Comparison of ENCODE assay signal across 8 cellular contexts in the genomic region with DNA sequence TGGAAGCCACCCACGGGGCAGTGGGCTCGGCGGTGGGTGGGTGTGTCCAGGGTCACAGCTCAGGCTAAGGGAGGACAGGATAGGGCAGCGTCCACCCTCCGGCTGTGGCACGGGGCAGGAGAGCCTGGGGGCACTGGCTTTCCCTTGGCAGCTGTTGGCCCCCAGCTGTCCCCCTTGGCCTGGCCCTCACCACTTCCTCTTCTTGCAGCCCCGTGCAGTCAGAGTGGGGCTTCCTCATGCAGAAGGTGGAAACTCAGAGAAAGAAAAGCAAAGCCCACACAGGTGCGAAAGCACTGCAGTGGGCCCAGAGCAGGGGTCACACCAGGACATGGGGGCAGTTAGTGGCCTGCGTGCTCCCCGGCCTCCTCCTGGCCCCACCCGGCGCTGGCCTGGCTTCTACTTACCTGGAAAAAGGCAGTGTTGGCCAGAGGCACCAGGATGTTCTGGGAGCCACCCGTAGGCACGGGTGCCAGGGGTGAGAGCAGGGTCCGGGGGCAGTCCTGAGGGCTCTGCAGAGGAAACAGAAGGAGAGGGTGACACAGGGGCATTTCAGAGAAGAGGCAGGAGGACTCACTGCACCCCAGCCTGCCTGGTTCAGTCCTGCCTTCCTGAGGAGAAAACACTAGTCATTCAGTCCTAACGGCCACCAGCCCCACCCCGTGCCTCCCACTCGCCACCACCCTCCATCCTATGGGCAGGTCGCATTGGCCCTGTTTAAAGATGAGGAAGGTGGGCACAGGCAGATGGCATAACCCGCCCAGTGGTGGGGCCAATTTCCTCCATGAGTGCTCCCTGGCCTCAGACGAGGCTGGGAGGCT. TPM values are rescaled to one million over a fixed set of nuclear protein-coding genes. Genes with fewer than 3 reads are reported as not detected.
DNase-seq lines count a peak whose midpoint lies in the region; ATAC-seq and TF ChIP-seq lines count a peak whose summit lies in the region.

No MANE protein-coding gene starts in this region.

- H3K36me3 Mint-ChIP-seq in CD14-positive monocyte, result peaks cover 45 to 66% of the 10 kb centered on the region in 2 donors

- CTCF ChIA-PET in RWPE1 (lab: Yijun Ruan, JAX), result no interaction called here

- peak overlapping the region; percentile 63 to 91 (median 77) for H3K27ac Mint-ChIP-seq in CD14-positive monocyte

- peak overlapping the region; percentile 16 to 69 for H3K4me3 Mint-ChIP-seq in CD14-positive monocyte

- peak; percentile 50 for ATAC-seq in GM19467 (IDR thresholded peaks at IDR 0.05; ENCODE audit: unreplicated experiment)
- ATAC-seq in HG02938 (IDR thresholded peaks at IDR 0.05; ENCODE audit: unreplicated experiment), result no peak

- H3K4me1 ChIP-seq in left ventricle myocardium inferior, result peaks cover 45% of the 10 kb centered on the region

- peaks cover 47% of the 10 kb centered on the region for H3K4me1 Mint-ChIP-seq in CD14-positive monocyte

- DNase-seq in CD14-positive monocyte (ENCODE audit: low spot score) (peak; percentile 78), NOMO-1 (lab: John Stamatoyannopoulos, UW; ENCODE audit: unreplicated experiment in 2 of 2) (peak; percentile 88), left ventricle myocardium inferior (no peak), RWPE1 (ENCODE audit: low spot score) (no peak), AG20443 (ENCODE audit: low spot score) (no peak)
- DNase-seq in stimulated activated CD4-positive, alpha-beta T cell treated with anti-CD3 and anti-CD28 coated beads, Interleukin-4, amount 100 ng/mL, for 1 hour, result no peak

- H3K4me3 ChIP-seq in left ventricle myocardium inferior, result no peak overlapping the region

- H3K27ac ChIP-seq in left ventricle myocardium inferior (replicated peaks) (peak overlapping the region; percentile 73), RWPE1 (no peak overlapping the region)

- TF ChIP-seq CTCF in CD14-positive monocyte (IDR thresholded peaks at IDR 0.05), result no peak
- TF ChIP-seq CTCF in left ventricle myocardium inferior (IDR thresholded peaks at IDR 0.05; ENCODE audit: borderline replicate concordance), result no peak
- no peak for TF ChIP-seq CTCF in RWPE1 (conservative IDR thresholded peaks at IDR 0.05; ENCODE audit: low read depth)

- POLR2A ChIA-PET in RWPE1 (lab: Yijun Ruan, JAX; ENCODE audit: low non-redundant PET), result no interaction called here

- peaks cover 78% of the 10 kb centered on the region for H3K36me3 ChIP-seq in left ventricle myocardium inferior

- no peaks in the 10 kb centered on the region for H3K9me3 Mint-ChIP-seq in CD14-positive monocyte

- no peaks in the 10 kb centered on the region for H3K9me3 ChIP-seq in left ventricle myocardium inferior (replicated peaks)

- intact Hi-C loops in CD14-positive monocyte (cut with micrococcal nuclease) (loop anchor here (2.0 to 5.0 kb wide), 2 partner anchors 21 to 39 kb away; no protein-coding TSS in a partner anchor), left ventricle myocardium inferior (cut with micrococcal nuclease) (no loop called here)

- no peaks in the 10 kb centered on the region for H3K27me3 ChIP-seq in left ventricle myocardium inferior (ENCODE audit: low read depth)

- peaks cover 0 to under 1% (median 0%) of the 10 kb centered on the region in 3 donors for H3K27me3 Mint-ChIP-seq in CD14-positive monocyte (ENCODE audit: low read depth in 3 of 3)

RNA-seq across cellular contexts. Expression of gene PLXND1, which starts 28.3 kb away (rescaled TPM):
- 1 to 10 TPM; 7.1 to 9.9 TPM for polyA plus RNA-seq in CD14-positive monocyte
- 45.5 TPM for total RNA-seq in left ventricle myocardium inferior

RNA-seq across cellular contexts. Expression of gene H1-8, which starts 35.2 kb away (rescaled TPM):
- polyA plus RNA-seq in CD14-positive monocyte, result not detected
- not detected for total RNA-seq in left ventricle myocardium inferior

RNA-seq across cellular contexts. Expression of gene RHO, which starts 49.7 kb away (rescaled TPM):
- polyA plus RNA-seq in CD14-positive monocyte, result not detected
- not detected for total RNA-seq in left ventricle myocardium inferior

Comparison
In these comparisons a context has a peak if more than half of its experiments do, and no peak if none do; other contexts are left out.
1. DNase-seq: peak in CD14-positive monocyte (single experiment) and NOMO-1 (2 of 2); none in left ventricle myocardium inferior (single experiment), RWPE1 (single experiment), stimulated activated CD4-positive, alpha-beta T cell treated with anti-CD3 and anti-CD28 coated beads, Interleukin-4, amount 100 ng/mL, for 1 hour (single experiment) and AG20443 (single experiment).